ENCODE assay signal across 1 cellular context in the genomic region with DNA sequence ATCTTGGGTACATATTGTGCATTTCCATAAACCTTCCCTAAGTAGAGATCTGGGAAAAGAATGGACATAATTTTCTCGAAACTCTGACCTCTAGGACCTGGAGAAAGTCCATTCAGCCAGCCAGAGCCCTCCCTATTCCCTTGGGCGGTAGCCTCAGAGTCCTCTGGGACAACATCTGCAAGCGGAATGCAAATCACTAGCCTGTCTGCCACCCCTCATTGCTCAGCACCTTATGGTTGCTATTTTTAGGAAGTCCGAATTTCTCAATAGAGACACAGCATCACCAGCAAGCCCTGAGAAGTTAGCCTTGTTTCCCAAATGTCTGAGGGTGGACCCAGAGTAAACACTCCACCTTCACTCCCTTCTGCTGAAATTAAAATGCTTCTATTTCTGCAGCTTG.
A peak's percentile ranks its signal among the peaks of the same experiment; 100 is the strongest.
TF ChIP-seq lines count a peak whose summit lies in the region.

No MANE protein-coding gene starts in this region.

TF ChIP-seq in GM12878, 131 proteins besides CTCF, POLR2A, EP300 and RAD21 (continued from another document):
- TF ChIP-seq, protein P1, sequence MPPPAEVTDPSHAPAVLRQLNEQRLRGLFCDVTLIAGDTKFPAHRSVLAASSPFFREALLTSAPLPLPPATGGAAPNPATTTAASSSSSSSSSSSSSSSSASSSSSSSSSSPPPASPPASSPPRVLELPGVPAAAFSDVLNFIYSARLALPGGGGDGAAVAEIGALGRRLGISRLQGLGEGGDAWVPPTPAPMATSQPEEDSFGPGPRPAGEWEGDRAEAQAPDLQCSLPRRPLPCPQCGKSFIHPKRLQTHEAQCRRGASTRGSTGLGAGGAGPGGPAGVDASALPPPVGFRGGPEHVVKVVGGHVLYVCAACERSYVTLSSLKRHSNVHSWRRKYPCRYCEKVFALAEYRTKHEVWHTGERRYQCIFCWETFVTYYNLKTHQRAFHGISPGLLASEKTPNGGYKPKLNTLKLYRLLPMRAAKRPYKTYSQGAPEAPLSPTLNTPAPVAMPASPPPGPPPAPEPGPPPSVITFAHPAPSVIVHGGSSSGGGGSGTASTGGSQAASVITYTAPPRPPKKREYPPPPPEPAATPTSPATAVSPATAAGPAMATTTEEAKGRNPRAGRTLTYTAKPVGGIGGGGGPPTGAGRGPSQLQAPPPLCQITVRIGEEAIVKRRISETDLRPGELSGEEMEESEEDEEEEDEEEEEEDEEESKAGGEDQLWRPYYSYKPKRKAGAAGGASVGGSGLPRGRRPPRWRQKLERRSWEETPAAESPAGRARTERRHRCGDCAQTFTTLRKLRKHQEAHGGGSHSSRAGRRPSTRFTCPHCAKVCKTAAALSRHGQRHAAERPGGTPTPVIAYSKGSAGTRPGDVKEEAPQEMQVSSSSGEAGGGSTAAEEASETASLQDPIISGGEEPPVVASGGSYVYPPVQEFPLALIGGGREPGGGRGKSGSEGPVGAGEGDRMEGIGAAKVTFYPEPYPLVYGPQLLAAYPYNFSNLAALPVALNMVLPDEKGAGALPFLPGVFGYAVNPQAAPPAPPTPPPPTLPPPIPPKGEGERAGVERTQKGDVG (CRISPR knock-in tag; IDR thresholded peaks at IDR 0.05), result no peak
- TF ChIP-seq HDAC2 (IDR thresholded peaks at IDR 0.05) (no peak), FOXK2 (IDR thresholded peaks at IDR 0.05) (no peak), BMI1 (IDR thresholded peaks at IDR 0.05; ENCODE audit: borderline replicate concordance) (no peak), SREBF2 (IDR thresholded peaks at IDR 0.05; ENCODE audit: low read length) (no peak), BCLAF1 (IDR thresholded peaks at IDR 0.05) (no peak), PAX5 (IDR thresholded peaks at IDR 0.05; ENCODE audit: borderline replicate concordance, low read depth, low read length) (peak; percentile 56; the same call in 1 of the 2 replicates), TARDBP (IDR thresholded peaks at IDR 0.05; ENCODE audit: borderline replicate concordance) (no peak), SRF (IDR thresholded peaks at IDR 0.05; ENCODE audit: low read depth in 2 of 2, low read length in 2 of 2) (no peak), IKZF2 (IDR thresholded peaks at IDR 0.05) (0 out of 4 replicates have a peak, but pooled peaks of 1 of the 2 experiments have one; percentile 26), RAD51 (IDR thresholded peaks at IDR 0.05) (no peak), ZNF384 (IDR thresholded peaks at IDR 0.05; ENCODE audit: borderline replicate concordance, low read depth, low read length) (no peak), STAT3 (IDR thresholded peaks at IDR 0.05; ENCODE audit: low read depth, low read length) (no peak), RELA (IDR thresholded peaks at IDR 0.05; ENCODE audit: borderline replicate concordance, partially characterized antibody) (no peak), SPI1 (IDR thresholded peaks at IDR 0.05; ENCODE audit: borderline replicate concordance, insufficient read depth, low read depth, low read length) (0 out of 2 replicates have a peak, but pooled peaks have one; percentile 6), MYB (IDR thresholded peaks at IDR 0.05; ENCODE audit: borderline replicate concordance, low read depth, low read length) (no peak), NR2F1 (conservative IDR thresholded peaks at IDR 0.05) (0 out of 2 replicates have a peak, but pooled peaks have one; percentile 48), TCF12 (IDR thresholded peaks at IDR 0.05; ENCODE audit: low read depth, low read length) (peak; percentile 58; the same call in 1 of the 2 replicates), YBX1 (IDR thresholded peaks at IDR 0.05) (no peak), CEBPB (IDR thresholded peaks at IDR 0.05; ENCODE audit: borderline replicate concordance in 1 of 2, low read depth in 2 of 2, low read length in 2 of 2) (no peak), SMARCA5 (IDR thresholded peaks at IDR 0.05) (no peak), KAT2A (conservative IDR thresholded peaks at IDR 0.05; ENCODE audit: control insufficient read depth, low read depth, low read length) (no peak), NFXL1 (IDR thresholded peaks at IDR 0.05; ENCODE audit: borderline replicate concordance) (no peak), IRF3 (IDR thresholded peaks at IDR 0.05) (no peak), RB1 (IDR thresholded peaks at IDR 0.05; ENCODE audit: borderline replicate concordance) (no peak), ATF2 (IDR thresholded peaks at IDR 0.05; ENCODE audit: low read length) (peak; percentile 45; the same call in 1 of the 2 replicates), USF2 (IDR thresholded peaks at IDR 0.05; ENCODE audit: borderline replicate concordance, low read depth, low read length) (no peak), RFX5 (IDR thresholded peaks at IDR 0.05; ENCODE audit: low read depth, low read length) (no peak), IRF4 (IDR thresholded peaks at IDR 0.05; ENCODE audit: low read depth, low read length) (no peak), RUNX3 (IDR thresholded peaks at IDR 0.05; ENCODE audit: low read length) (peak; percentile 44; the same call in 1 of the 2 replicates), CBX3 (IDR thresholded peaks at IDR 0.05; ENCODE audit: borderline replicate concordance, low read depth) (no peak), GATAD2B (conservative IDR thresholded peaks at IDR 0.05; ENCODE audit: low read depth) (no peak), RBBP5 (conservative IDR thresholded peaks at IDR 0.05) (no peak), MYC (IDR thresholded peaks at IDR 0.05; ENCODE audit: insufficient read depth, insufficient read length, insufficient replicate concordance, low read length, severe bottlenecking) (no peak), ZNF24 (IDR thresholded peaks at IDR 0.05) (no peak), ZNF207 (IDR thresholded peaks at IDR 0.05; ENCODE audit: borderline replicate concordance) (no peak), SMC3 (IDR thresholded peaks at IDR 0.05; ENCODE audit: borderline replicate concordance, low read length) (peak; percentile 9; the same call in 1 of the 2 replicates)
- TF ChIP-seq, protein P2, sequence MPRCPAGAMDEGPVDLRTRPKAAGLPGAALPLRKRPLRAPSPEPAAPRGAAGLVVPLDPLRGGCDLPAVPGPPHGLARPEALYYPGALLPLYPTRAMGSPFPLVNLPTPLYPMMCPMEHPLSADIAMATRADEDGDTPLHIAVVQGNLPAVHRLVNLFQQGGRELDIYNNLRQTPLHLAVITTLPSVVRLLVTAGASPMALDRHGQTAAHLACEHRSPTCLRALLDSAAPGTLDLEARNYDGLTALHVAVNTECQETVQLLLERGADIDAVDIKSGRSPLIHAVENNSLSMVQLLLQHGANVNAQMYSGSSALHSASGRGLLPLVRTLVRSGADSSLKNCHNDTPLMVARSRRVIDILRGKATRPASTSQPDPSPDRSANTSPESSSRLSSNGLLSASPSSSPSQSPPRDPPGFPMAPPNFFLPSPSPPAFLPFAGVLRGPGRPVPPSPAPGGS (IDR thresholded peaks at IDR 0.05; ENCODE audit: borderline replicate concordance, insufficient read depth, low read depth, low read length, poor library complexity, severe bottlenecking), result no peak
